ENCODE assay signal across 8 cellular contexts in genomic region chr13:21176982-21177284, GRCh38. TPM values are rescaled to one million over a fixed set of nuclear protein-coding genes. Genes with fewer than 3 reads are reported as not detected.
A peak's percentile ranks its signal among the peaks of the same experiment; 100 is the strongest.
DNase-seq lines count a peak whose midpoint lies in the region; ATAC-seq, FAIRE-seq and TF ChIP-seq lines count a peak whose summit lies in the region.

No MANE protein-coding gene starts in this region.

- no peaks in the 10 kb centered on the region for H3K9me3 Mint-ChIP-seq in activated naive CD8-positive, alpha-beta T cell treated with anti-CD3 and anti-CD28 coated beads for 36 hours

- peak overlapping the region; percentile 84 for H3K27ac ChIP-seq in keratinocyte (ENCODE audit: control insufficient read depth, insufficient read depth, low read length)
- H3K27ac ChIP-seq in stomach smooth muscle (ENCODE audit: low read length), result peak overlapping the region; percentile 92

- peak overlapping the region; percentile 97 for H3K27ac Mint-ChIP-seq in activated naive CD8-positive, alpha-beta T cell treated with anti-CD3 and anti-CD28 coated beads for 36 hours

- no peak for FAIRE-seq in keratinocyte (lab: Jason Lieb, UNC)

- no peaks in the 10 kb centered on the region for H4K20me1 ChIP-seq in keratinocyte (ENCODE audit: control insufficient read depth, extremely low read depth, insufficient read depth, low read length)

- H3K27me3 ChIP-seq in keratinocyte (ENCODE audit: control insufficient read depth, extremely low read depth, insufficient read depth, low read length), result no peaks in the 10 kb centered on the region
- no peaks in the 10 kb centered on the region for H3K27me3 ChIP-seq in stomach smooth muscle (ENCODE audit: control insufficient read depth in 1 of 2, insufficient read depth in 2 of 2, low read length in 2 of 2)

- peaks cover 50% of the 10 kb centered on the region for H3K79me2 ChIP-seq in keratinocyte (ENCODE audit: control insufficient read depth, insufficient read depth, low read length)

- peak overlapping the region; percentile 94 for H2AFZ ChIP-seq in keratinocyte (ENCODE audit: control insufficient read depth, low read length)

- H3K27me3 Mint-ChIP-seq in activated naive CD8-positive, alpha-beta T cell treated with anti-CD3 and anti-CD28 coated beads for 36 hours, result no peaks in the 10 kb centered on the region

- no peaks in the 10 kb centered on the region for H3K9me3 ChIP-seq in keratinocyte (ENCODE audit: control insufficient read depth, low read depth, low read length)
- no peaks in the 10 kb centered on the region for H3K9me3 ChIP-seq in stomach smooth muscle (ENCODE audit: control insufficient read depth in 2 of 2, low read length in 2 of 2)

- peak; percentile 25 for ATAC-seq in HG03280 (IDR thresholded peaks at IDR 0.05; ENCODE audit: unreplicated experiment)

- peaks cover 34% of the 10 kb centered on the region for H3K36me3 Mint-ChIP-seq in activated naive CD8-positive, alpha-beta T cell treated with anti-CD3 and anti-CD28 coated beads for 36 hours

- TF ChIP-seq CTCF in AG10803 (conservative IDR thresholded peaks at IDR 0.05; ENCODE audit: low read length), result no peak
- no peak for TF ChIP-seq CTCF in keratinocyte (optimal IDR thresholded peaks at IDR 0.05 in 1 of 3, IDR thresholded peaks at IDR 0.05 in 1 of 3, conservative IDR thresholded peaks at IDR 0.05 in 1 of 3; ENCODE audit: extremely low read depth in 1 of 3, insufficient read depth in 2 of 3, low read length in 3 of 3)

- H3K4me1 ChIP-seq in keratinocyte (ENCODE audit: control insufficient read depth, extremely low read depth, insufficient read depth, low read length) (peaks cover 12% of the 10 kb centered on the region), stomach smooth muscle (ENCODE audit: control insufficient read depth, insufficient read depth, low read length) (peaks cover 15% of the 10 kb centered on the region)

- H3K4me3 ChIP-seq in AG10803 (ENCODE audit: low read length) (peak overlapping the region; percentile 90), keratinocyte (ENCODE audit: control insufficient read depth in 2 of 3, extremely low read depth in 1 of 3, insufficient read depth in 2 of 3, low read depth in 1 of 3, low read length in 3 of 3) (peak overlapping the region; percentile 80 to 97 (median 94)), stomach smooth muscle (ENCODE audit: low read length in 2 of 2) (peak overlapping the region; percentile 86 to 92)

- H3K36me3 ChIP-seq in keratinocyte (ENCODE audit: control insufficient read depth in 2 of 2, extremely low read depth in 1 of 2, insufficient read depth in 2 of 2, low read length in 2 of 2), result no peaks in the 10 kb centered on the region
- no peaks in the 10 kb centered on the region for H3K36me3 ChIP-seq in stomach smooth muscle (ENCODE audit: control insufficient read depth in 2 of 2, insufficient read depth in 2 of 2, low read length in 2 of 2)

- no peak for DNase-seq in AG10803 (ENCODE audit: low read depth)
- DNase-seq in GM19240 (ENCODE audit: insufficient read length, low spot score), result peak; percentile 4
- no peak for DNase-seq in activated naive CD8-positive, alpha-beta T cell treated with anti-CD3 and anti-CD28 coated beads for 36 hours
- DNase-seq in keratinocyte (ENCODE audit: low read depth, low spot score), result no peak
- no peak for DNase-seq in NCI-H187 (lab: John Stamatoyannopoulos, UW)
- DNase-seq in SHP77 treated with DMSO at 0.1 percent for 48 hours (lab: John Stamatoyannopoulos, UW), result no peak

- no peaks in the 10 kb centered on the region for H3K9me1 ChIP-seq in keratinocyte (ENCODE audit: control insufficient read depth, extremely low read depth, insufficient read depth, low read length)

- H3K4me3 Mint-ChIP-seq in activated naive CD8-positive, alpha-beta T cell treated with anti-CD3 and anti-CD28 coated beads for 36 hours, result peak overlapping the region; percentile 96

- H3K4me1 Mint-ChIP-seq in activated naive CD8-positive, alpha-beta T cell treated with anti-CD3 and anti-CD28 coated beads for 36 hours, result peaks cover 15% of the 10 kb centered on the region

- H3K9ac ChIP-seq in keratinocyte (ENCODE audit: control insufficient read depth, extremely low read depth, insufficient read depth, low read length), result peak overlapping the region; percentile 93
- peak overlapping the region; percentile 90 to 93 for H3K9ac ChIP-seq in stomach smooth muscle (ENCODE audit: low read length in 2 of 2)

- peak overlapping the region; percentile 80 for H3K4me2 ChIP-seq in keratinocyte (ENCODE audit: control insufficient read depth, extremely low read depth, insufficient read depth, low read depth, low read length)

- dilution Hi-C loops in keratinocyte (cut with MboI; ENCODE audit: extremely low pct_ligation_motif_present, low sequenced_read_pairs), result no loop called here

RNA-seq across cellular contexts. Expression of gene MRPL57, which starts 0.5 kb away (rescaled TPM):
- total RNA-seq in activated naive CD8-positive, alpha-beta T cell treated with anti-CD3 and anti-CD28 coated beads for 36 hours, result 10 to 100 TPM; 26.1 to 26.8 TPM
- polyA plus RNA-seq in keratinocyte, result 10.4 to 19.9 TPM (median 18.3 TPM) in 3 replicates
- 11.6 TPM for polyA plus RNA-seq in keratinocyte (2011; ENCODE audit: low read depth)
- 11.2 and 11.6 TPM in 2 replicates for polyA plus RNA-seq in keratinocyte (2011; cell fraction: cytosol; rRNA removed)
- 4.1 and 4.4 TPM in 2 replicates for polyA plus RNA-seq in keratinocyte (2011; cell fraction: nucleus; rRNA removed)
- 13.5 and 17.4 TPM in 2 replicates for polyA plus RNA-seq in keratinocyte (2012; ENCODE audit: low replicate concordance)
- 3.4 to 3.9 TPM (median 3.5 TPM) in 3 replicates for polyA minus RNA-seq in keratinocyte
- polyA minus RNA-seq in keratinocyte (2011; cell fraction: cytosol; rRNA and poly(A)+ RNA removed), result 13.2 TPM
- 2.1 and 2.5 TPM in 2 replicates for polyA minus RNA-seq in keratinocyte (2011; cell fraction: nucleus; rRNA and poly(A)+ RNA removed)

RNA-seq across cellular contexts. Expression of gene SKA3, which starts 0.6 kb away (rescaled TPM):
- 10 to 100 TPM; 51.8 to 54.2 TPM for total RNA-seq in activated naive CD8-positive, alpha-beta T cell treated with anti-CD3 and anti-CD28 coated beads for 36 hours
- polyA plus RNA-seq in keratinocyte, result 1.4 to 13.4 TPM (median 8.7 TPM) in 3 replicates
- polyA plus RNA-seq in keratinocyte (2011; ENCODE audit: low read depth), result 0.09 TPM
- 2.4 and 5.5 TPM in 2 replicates for polyA plus RNA-seq in keratinocyte (2011; cell fraction: cytosol; rRNA removed)
- 1.5 and 2.2 TPM in 2 replicates for polyA plus RNA-seq in keratinocyte (2011; cell fraction: nucleus; rRNA removed)
- polyA plus RNA-seq in keratinocyte (2012; ENCODE audit: low replicate concordance), result 7.3 TPM in 1 of 2 replicates, not detected in the other
- 1.7 to 8.5 TPM (median 2.5 TPM) in 3 replicates for polyA minus RNA-seq in keratinocyte
- 3.1 TPM for polyA minus RNA-seq in keratinocyte (2011; cell fraction: cytosol; rRNA and poly(A)+ RNA removed)
- polyA minus RNA-seq in keratinocyte (2011; cell fraction: nucleus; rRNA and poly(A)+ RNA removed), result 0.62 and 0.74 TPM in 2 replicates

RNA-seq across cellular contexts. Expression of gene SAP18, which starts 37.0 kb away (rescaled TPM):
- total RNA-seq in activated naive CD8-positive, alpha-beta T cell treated with anti-CD3 and anti-CD28 coated beads for 36 hours, result 100 to 1,000 TPM; 298 to 317 TPM
- 71.5 to 144 TPM (median 72.2 TPM) in 3 replicates for polyA plus RNA-seq in keratinocyte
- 611 TPM for polyA plus RNA-seq in keratinocyte (2011; ENCODE audit: low read depth)
- polyA plus RNA-seq in keratinocyte (2011; cell fraction: cytosol; rRNA removed), result 69.1 and 133 TPM in 2 replicates
- polyA plus RNA-seq in keratinocyte (2011; cell fraction: nucleus; rRNA removed), result 49.6 and 58.6 TPM in 2 replicates
- polyA plus RNA-seq in keratinocyte (2012; ENCODE audit: low replicate concordance), result 101 and 175 TPM in 2 replicates
- 7.8 to 24.3 TPM (median 9.4 TPM) in 3 replicates for polyA minus RNA-seq in keratinocyte
- polyA minus RNA-seq in keratinocyte (2011; cell fraction: cytosol; rRNA and poly(A)+ RNA removed), result 6.7 TPM
- 3.1 and 6.3 TPM in 2 replicates for polyA minus RNA-seq in keratinocyte (2011; cell fraction: nucleus; rRNA and poly(A)+ RNA removed)
